1 cellular context compared by ENCODE assay signal in the genomic region with DNA sequence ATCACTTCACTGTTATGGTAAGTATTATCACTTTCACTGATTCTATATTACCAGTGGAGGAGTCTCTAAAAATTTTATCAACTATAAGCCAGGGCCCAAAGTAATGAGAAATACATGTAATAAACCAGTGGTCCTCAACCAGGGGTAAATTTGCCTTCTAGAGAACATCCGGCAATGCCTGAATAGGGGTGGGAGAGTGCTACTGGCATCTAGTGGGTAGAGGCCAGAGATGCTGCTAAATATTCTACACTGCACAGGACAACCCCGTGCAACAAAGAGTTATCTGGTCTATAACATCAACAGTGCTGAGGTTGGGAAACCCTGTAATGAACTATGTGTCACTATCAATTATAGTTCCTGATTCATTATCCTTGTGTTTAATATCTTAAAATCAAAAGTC.
TF ChIP-seq lines count a peak whose summit lies in the region.

No MANE protein-coding gene starts in this region.

TF ChIP-seq in HCT116, 20 proteins besides CTCF, POLR2A, EP300 and RAD21 (continued from another document):
- TF ChIP-seq ZBTB33 (IDR thresholded peaks at IDR 0.05; ENCODE audit: extremely low read depth, insufficient replicate concordance, low read length), result no peak
- no peak for TF ChIP-seq POLR2AphosphoS5 (IDR thresholded peaks at IDR 0.05; ENCODE audit: low read depth, low read length)
